Comparison of ENCODE assay signal across 37 cellular contexts in the genomic region with DNA sequence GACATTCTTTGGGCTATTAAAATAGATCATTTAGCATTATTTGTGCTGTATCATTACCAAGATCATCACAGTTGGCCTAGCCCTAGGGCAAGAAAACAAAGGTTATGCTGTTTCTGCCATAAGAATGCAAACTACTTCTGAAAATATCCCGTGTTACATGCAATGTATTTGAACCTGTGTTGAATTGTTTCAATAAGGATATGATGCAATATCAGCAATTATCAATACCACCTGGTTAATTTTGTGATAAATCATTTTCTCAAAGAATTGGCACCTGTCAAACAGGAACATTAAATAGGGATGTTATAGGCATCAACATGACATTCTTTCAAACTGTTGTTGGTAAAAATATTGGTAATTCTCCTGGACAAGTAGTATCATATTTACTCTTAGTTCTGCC.
"Had no signal": no experiment of that assay in that cellular context is flagged by ENCODE, and none has a peak within 500 bp of the region (broad histone marks: within the 10 kb centered on the region; RNA-seq: fewer than 3 reads in every experiment).

No MANE protein-coding gene starts in this region.

- H3K9me3 ChIP-seq: ascending aorta had no signal

- H3K27ac Mint-ChIP-seq: activated B cell treated with CpG ODN at 0.5 μM for 24 hours; activated CD4-positive, alpha-beta memory T cell treated with anti-CD3 and anti-CD28 coated beads for 36 hours; activated CD4-positive, alpha-beta T cell treated with anti-CD3 and anti-CD28 coated beads, Interleukin-2, amount 10 ng/mL, durations not matched to agents 24 days and 14 days; activated CD8-positive, alpha-beta T cell treated with anti-CD3 and anti-CD28 coated beads for 36 hours; activated naive CD4-positive, alpha-beta T cell treated with anti-CD3 and anti-CD28 coated beads, Interleukin-2, amount 10 ng/mL, durations not matched to agents 7 days and 5 days; activated naive CD4-positive, alpha-beta T cell treated with anti-CD3 and anti-CD28 coated beads, Interleukin-2, amount 50 U/mL, for 24 hours; activated naive CD8-positive, alpha-beta T cell; activated naive CD8-positive, alpha-beta T cell treated with anti-CD3 and anti-CD28 coated beads, Interleukin-2, amount 10 ng/mL, durations not matched to agents 7 days and 5 days; activated naive CD8-positive, alpha-beta T cell treated with anti-CD3 and anti-CD28 coated beads, Interleukin-2, amount 50 U/mL, for 24 hours; activated T-cell treated with anti-CD3 and anti-CD28 coated beads, Interleukin-2, amount 50 U/mL, for 72 hours; activated T-helper 1 cell treated with anti-CD3 and anti-CD28 coated beads, Interleukin-12 subunit alpha, Interleukin-12 subunit beta, Interleukin-2, Interleukin-4 antibody, amounts not matched to agents 30 ng/mL and 10 ng/mL and 1 ng/mL, durations not matched to agents 14 hours and 24 hours and 36 hours; activated T-helper 17 cell treated with anti-CD3 and anti-CD28 coated beads, Interleukin-2, amount 50 U/mL, for 72 hours; brain; T-helper 1 cell treated with Interleukin-12 subunit alpha and Interleukin-12 subunit beta and Interleukin-4 antibody, amounts not matched to agents 30 μg/mL and 1 μg/mL, for 36 hours; T-helper 2 cell treated with Interferon-gamma antibody and Interleukin-4, amounts not matched to agents 5 μg/mL and 100 μg/mL, for 36 hours had no signal

- H3K9me3 Mint-ChIP-seq: activated B cell treated with CpG ODN at 0.5 μM for 24 hours; activated naive CD4-positive, alpha-beta T cell treated with anti-CD3 and anti-CD28 coated beads, Interleukin-2, amount 50 U/mL, for 24 hours; activated naive CD8-positive, alpha-beta T cell treated with anti-CD3 and anti-CD28 coated beads, Interleukin-2, amount 10 ng/mL, durations not matched to agents 7 days and 5 days; activated naive CD8-positive, alpha-beta T cell treated with anti-CD3 and anti-CD28 coated beads, Interleukin-2, amount 50 U/mL, for 24 hours; brain had no signal

- H3K4me1 Mint-ChIP-seq: activated B cell treated with CpG ODN at 0.5 μM for 24 hours; activated CD4-positive, alpha-beta T cell treated with anti-CD3 and anti-CD28 coated beads, Interleukin-2, amount 10 ng/mL, durations not matched to agents 24 days and 14 days; activated naive CD4-positive, alpha-beta T cell treated with anti-CD3 and anti-CD28 coated beads, Interleukin-2, amount 10 ng/mL, durations not matched to agents 7 days and 5 days; activated naive CD4-positive, alpha-beta T cell treated with anti-CD3 and anti-CD28 coated beads, Interleukin-2, amount 50 U/mL, for 24 hours; activated naive CD8-positive, alpha-beta T cell treated with anti-CD3 and anti-CD28 coated beads, Interleukin-2, amount 10 ng/mL, durations not matched to agents 7 days and 5 days; activated naive CD8-positive, alpha-beta T cell treated with anti-CD3 and anti-CD28 coated beads, Interleukin-2, amount 50 U/mL, for 24 hours; activated T-helper 17 cell treated with anti-CD3 and anti-CD28 coated beads, Interleukin-2, amount 50 U/mL, for 72 hours; brain; central memory CD8-positive, alpha-beta T cell had no signal

- H3K4me3 Mint-ChIP-seq: activated B cell treated with CpG ODN at 0.5 μM for 24 hours; activated CD4-positive, alpha-beta memory T cell treated with anti-CD3 and anti-CD28 coated beads for 36 hours; activated CD4-positive, alpha-beta T cell treated with anti-CD3 and anti-CD28 coated beads, Interleukin-2, amount 10 ng/mL, durations not matched to agents 24 days and 14 days; activated CD8-positive, alpha-beta T cell treated with anti-CD3 and anti-CD28 coated beads for 36 hours; activated naive CD4-positive, alpha-beta T cell treated with anti-CD3 and anti-CD28 coated beads, Interleukin-2, amount 10 ng/mL, durations not matched to agents 7 days and 5 days; activated naive CD4-positive, alpha-beta T cell treated with anti-CD3 and anti-CD28 coated beads, Interleukin-2, amount 50 U/mL, for 24 hours; activated naive CD8-positive, alpha-beta T cell; activated naive CD8-positive, alpha-beta T cell treated with anti-CD3 and anti-CD28 coated beads, Interleukin-2, amount 10 ng/mL, durations not matched to agents 7 days and 5 days; activated naive CD8-positive, alpha-beta T cell treated with anti-CD3 and anti-CD28 coated beads, Interleukin-2, amount 50 U/mL, for 24 hours; activated T-cell treated with anti-CD3 and anti-CD28 coated beads, Interleukin-2, amount 50 U/mL, for 4 hours; activated T-cell treated with anti-CD3 and anti-CD28 coated beads, Interleukin-2, amount 50 U/mL, for 72 hours; activated T-helper 1 cell treated with anti-CD3 and anti-CD28 coated beads, Interleukin-12 subunit alpha, Interleukin-12 subunit beta, Interleukin-2, Interleukin-4 antibody, amounts not matched to agents 30 ng/mL and 10 ng/mL and 1 ng/mL, durations not matched to agents 14 hours and 24 hours and 36 hours; activated T-helper 17 cell treated with anti-CD3 and anti-CD28 coated beads, Interleukin-2, amount 50 U/mL, for 72 hours; brain; central memory CD8-positive, alpha-beta T cell; T-helper 1 cell treated with Interleukin-12 subunit alpha and Interleukin-12 subunit beta and Interleukin-4 antibody, amounts not matched to agents 30 μg/mL and 1 μg/mL, for 36 hours; T-helper 2 cell treated with Interferon-gamma antibody and Interleukin-4, amounts not matched to agents 5 μg/mL and 100 μg/mL, for 36 hours had no signal

- ATAC-seq: activated CD8-positive, alpha-beta T cell treated with anti-CD3 and anti-CD28 coated beads for 36 hours; activated naive CD8-positive, alpha-beta T cell treated with anti-CD3 and anti-CD28 coated beads, Interleukin-2, amount 50 U/mL, for 24 hours; activated T-cell treated with anti-CD3 and anti-CD28 coated beads, Interleukin-2, amount 50 U/mL, for 4 hours; activated T-cell treated with anti-CD3 and anti-CD28 coated beads, Interleukin-2, amount 50 U/mL, for 72 hours; activated T-helper 17 cell treated with anti-CD3 and anti-CD28 coated beads, Interleukin-2, amount 50 U/mL, for 72 hours had no signal

- H3K4me1 ChIP-seq: ascending aorta had no signal

- H3K36me3 ChIP-seq: ascending aorta, cardiac muscle cell had no signal

- H3K27ac ChIP-seq: ascending aorta, cardiac muscle cell, VCaP had no signal

- H3K36me3 Mint-ChIP-seq: activated CD4-positive, alpha-beta memory T cell treated with anti-CD3 and anti-CD28 coated beads for 36 hours; activated naive CD4-positive, alpha-beta T cell treated with anti-CD3 and anti-CD28 coated beads, Interleukin-2, amount 10 ng/mL, durations not matched to agents 7 days and 5 days; activated naive CD4-positive, alpha-beta T cell treated with anti-CD3 and anti-CD28 coated beads, Interleukin-2, amount 50 U/mL, for 24 hours; activated naive CD8-positive, alpha-beta T cell; activated naive CD8-positive, alpha-beta T cell treated with anti-CD3 and anti-CD28 coated beads, Interleukin-2, amount 10 ng/mL, durations not matched to agents 7 days and 5 days; brain had no signal

- H3K4me3 ChIP-seq: ascending aorta, cardiac muscle cell had no signal

- FAIRE-seq: bronchial epithelial cell, TTC549 had no signal

- H3K27me3 ChIP-seq: ascending aorta, cardiac muscle cell had no signal

- DNase-seq: activated B cell treated with CpG ODN at 0.5 μM for 24 hours; activated CD4-positive, alpha-beta memory T cell treated with anti-CD3 and anti-CD28 coated beads for 36 hours; activated CD4-positive, alpha-beta T cell treated with anti-CD3 and anti-CD28 coated beads for 4 hours; activated CD4-positive, alpha-beta T cell treated with anti-CD3 and anti-CD28 coated beads, Interleukin-2, amount 10 ng/mL, durations not matched to agents 24 days and 14 days; activated CD4-positive, alpha-beta T cell treated with anti-CD3 and anti-CD28 coated beads, Interleukin-2, amount 50 U/mL, for 1 hour; activated CD4-positive, alpha-beta T cell treated with anti-CD3 and anti-CD28 coated beads, Interleukin-2, amount 50 U/mL, for 4 hours; activated CD4-positive, CD25-positive, alpha-beta regulatory T cell treated with anti-CD3 and anti-CD28 coated beads, Interleukin-2, amount 50 U/mL, for 72 hours; activated CD8-positive, alpha-beta memory T cell treated with anti-CD3 and anti-CD28 coated beads, Interleukin-2, amount 50 U/mL, for 4 hours; activated CD8-positive, alpha-beta T cell treated with anti-CD3 and anti-CD28 coated beads for 36 hours; activated effector memory CD4-positive, alpha-beta T cell treated with anti-CD3 and anti-CD28 coated beads, Interleukin-2, amount 50 U/mL, for 16 hours; activated naive CD4-positive, alpha-beta T cell treated with anti-CD3 and anti-CD28 coated beads, Interleukin-2, amount 10 ng/mL, durations not matched to agents 7 days and 5 days; activated naive CD4-positive, alpha-beta T cell treated with Interleukin-2 at 50 U/mL for 16 hours; activated naive CD8-positive, alpha-beta T cell treated with anti-CD3 and anti-CD28 coated beads, Interleukin-2, amount 10 ng/mL, durations not matched to agents 7 days and 5 days; activated naive CD8-positive, alpha-beta T cell treated with anti-CD3 and anti-CD28 coated beads, Interleukin-2, amount 50 U/mL, for 24 hours; activated T-cell treated with anti-CD3 and anti-CD28 coated beads for 4 hours; activated T-cell treated with anti-CD3 and anti-CD28 coated beads, Interleukin-2, amount 50 U/mL, for 1 hour; activated T-cell treated with anti-CD3 and anti-CD28 coated beads, Interleukin-2, amount 50 U/mL, for 4 hours; activated T-cell treated with anti-CD3 and anti-CD28 coated beads, Interleukin-2, amount 50 U/mL, for 72 hours; amygdala; anterior cingulate cortex; caudate nucleus; cerebellar nuclear complex; T-helper 2 cell; T-helper 9 cell had no signal

- H3K27me3 Mint-ChIP-seq: activated B cell treated with CpG ODN at 0.5 μM for 24 hours; activated CD4-positive, alpha-beta memory T cell treated with anti-CD3 and anti-CD28 coated beads for 36 hours; activated CD4-positive, alpha-beta T cell treated with anti-CD3 and anti-CD28 coated beads, Interleukin-2, amount 10 ng/mL, durations not matched to agents 24 days and 14 days; activated CD8-positive, alpha-beta T cell treated with anti-CD3 and anti-CD28 coated beads for 36 hours; activated naive CD4-positive, alpha-beta T cell treated with anti-CD3 and anti-CD28 coated beads, Interleukin-2, amount 10 ng/mL, durations not matched to agents 7 days and 5 days; activated naive CD4-positive, alpha-beta T cell treated with anti-CD3 and anti-CD28 coated beads, Interleukin-2, amount 50 U/mL, for 24 hours; activated naive CD8-positive, alpha-beta T cell; activated naive CD8-positive, alpha-beta T cell treated with anti-CD3 and anti-CD28 coated beads, Interleukin-2, amount 10 ng/mL, durations not matched to agents 7 days and 5 days; activated naive CD8-positive, alpha-beta T cell treated with anti-CD3 and anti-CD28 coated beads, Interleukin-2, amount 50 U/mL, for 24 hours; activated T-helper 17 cell treated with anti-CD3 and anti-CD28 coated beads, Interleukin-2, amount 50 U/mL, for 72 hours; central memory CD8-positive, alpha-beta T cell had no signal
